In genomic region chr4:175884048-175884447, GRCh38 we compare ENCODE assay signal across 21 cellular contexts.
A peak's percentile ranks its signal among the peaks of the same experiment; 100 is the strongest.
DNase-seq lines count a peak whose midpoint lies in the region; ATAC-seq and TF ChIP-seq lines count a peak whose summit lies in the region.
"Had no signal": no experiment of that assay in that cellular context is flagged by ENCODE, and none has a peak within 500 bp of the region (broad histone marks: within the 10 kb centered on the region; RNA-seq: fewer than 3 reads in every experiment).

No MANE protein-coding gene starts in this region.

- no peak for TF ChIP-seq CTCF in astrocyte of the cerebellum (IDR thresholded peaks at IDR 0.05; ENCODE audit: low read depth, low read length, missing control alignments)

- ATAC-seq in HG02885 (IDR thresholded peaks at IDR 0.05; ENCODE audit: poor library complexity, unreplicated experiment) = no peak
- ATAC-seq: Right ventricle myocardium inferior had no signal

- H3K4me3 ChIP-seq in astrocyte of the cerebellum (ENCODE audit: low read depth, low read length) = no peak overlapping the region
- H3K4me3 ChIP-seq: MG63, Peyer's patch, SJSA1 had no signal

- DNase-seq in Caki2 (ENCODE audit: low read depth) = peak; percentile 6
- peak; percentile 6 for DNase-seq in HPDE6-E6E7 (ENCODE audit: extremely low spot score)
- peak; percentile 9 for DNase-seq in astrocyte of the cerebellum (ENCODE audit: low read depth)
- DNase-seq in glomerular visceral epithelial cell (ENCODE audit: extremely low spot score) = peak; percentile 30
- no peak for DNase-seq in RKO (ENCODE audit: low spot score)
- no peak for DNase-seq in COLO668 (lab: John Stamatoyannopoulos, UW; ENCODE audit: unreplicated experiment)
- no peak for DNase-seq in cerebellar cortex (ENCODE audit: low spot score)
- DNase-seq: CD8-positive, alpha-beta memory T cell; H9; Kasumi-1; MG63; NCI-H1417; NCI-H187 treated with DMSO at 0.1 percent for 48 hours; NCI-H226; NCI-H524 treated with DMSO at 0.1 percent for 48 hours; NCI-H82; Peyer's patch; T-helper 1 cell had no signal

- in situ Hi-C loops in Caki2 (cut with HindIII; ENCODE audit: low pct_unique_long_range_greater_than_20kb, low sequenced_read_pairs) = no loop called here
- in situ Hi-C loops in astrocyte of the cerebellum (cut with HindIII; ENCODE audit: low sequenced_read_pairs) = no loop called here

Comparison
In these comparisons a context has a peak if more than half of its experiments do, and no peak if none do; other contexts are left out.
1. DNase-seq: peak in Caki2 (single experiment), HPDE6-E6E7 (single experiment), astrocyte of the cerebellum (single experiment) and glomerular visceral epithelial cell (single experiment); none in RKO (single experiment), COLO668 (single experiment) and cerebellar cortex (single experiment).